Comparison of ENCODE assay signal across 28 cellular contexts in the genomic region with DNA sequence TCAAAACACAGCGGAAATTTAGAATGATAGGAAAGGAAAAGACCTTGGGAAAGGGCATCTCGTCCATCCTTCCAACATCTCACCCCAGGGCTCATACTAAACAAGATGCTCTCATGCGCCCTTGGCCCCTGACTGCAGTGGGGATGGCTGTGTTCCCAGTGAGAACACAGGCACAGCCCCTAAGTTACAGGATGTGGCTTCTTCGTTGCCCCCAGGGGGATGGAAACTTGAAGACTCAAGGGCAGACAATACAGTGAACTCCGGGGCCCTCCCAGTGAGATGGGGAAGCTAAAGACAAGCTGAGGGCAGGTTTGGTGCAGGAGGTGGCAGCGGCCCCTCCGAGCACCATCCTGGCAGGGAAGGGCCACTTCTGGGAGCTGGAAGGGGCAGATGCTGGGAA.
A peak's percentile ranks its signal among the peaks of the same experiment; 100 is the strongest.
DNase-seq lines count a peak whose midpoint lies in the region; ATAC-seq, FAIRE-seq and TF ChIP-seq lines count a peak whose summit lies in the region.
"Had no signal": no experiment of that assay in that cellular context is flagged by ENCODE, and none has a peak within 500 bp of the region (broad histone marks: within the 10 kb centered on the region; RNA-seq: fewer than 3 reads in every experiment).

No MANE protein-coding gene starts in this region.

- H2AK5ac ChIP-seq in IMR-90 (ENCODE audit: low read depth, low read length) (no peak overlapping the region), H1 (ENCODE audit: low read depth, low read length) (no peak overlapping the region), neuronal stem cell (ENCODE audit: low read depth, low read length) (no peak overlapping the region)

- H3K27ac ChIP-seq in IMR-90 (ENCODE audit: insufficient read depth, low read length) (no peak overlapping the region), H1 (ENCODE audit: low read depth, low read length) (no peak overlapping the region), neuronal stem cell (replicated peaks; ENCODE audit: low read length) (no peak overlapping the region)
- H3K27ac ChIP-seq: A549 had no signal

- TF ChIP-seq POLR2A in IMR-90 (IDR thresholded peaks at IDR 0.05; ENCODE audit: low read depth, low read length): no peak
- no peak for TF ChIP-seq POLR2A in H1 (IDR thresholded peaks at IDR 0.05; ENCODE audit: control extremely low read depth in 1 of 2, low read depth in 2 of 2, low read length in 2 of 2)

- TF ChIP-seq RAD21 in IMR-90 (IDR thresholded peaks at IDR 0.05; ENCODE audit: low read length) (no peak), H1 (IDR thresholded peaks at IDR 0.05 in 1 of 2, conservative IDR thresholded peaks at IDR 0.05 in 1 of 2; ENCODE audit: low read depth in 2 of 2, low read length in 2 of 2) (no peak)

- 80% methylated on average over 1 of the region's 7 CpGs; no CpG with 5 or more reads in 1 of the 2 experiments for WGBS in IMR-90 (ENCODE audit: extremely low coverage in 2 of 2, insufficient read length in 1 of 2), 2 experiments
- WGBS in H1 (ENCODE audit: extremely low coverage in 1 of 2, insufficient coverage in 1 of 2, insufficient read length in 1 of 2, insufficient replicate concordance in 2 of 2, low coverage in 1 of 2, low lambda C conversion rate in 2 of 2, missing lambda C conversion rate in 1 of 2), 2 experiments: 78% methylated on average over 7 of the region's 7 CpGs; no CpG with 5 or more reads in 1 of the 2 experiments
- no CpG with 5 or more reads among the region's 7 CpGs for WGBS in neuronal stem cell (ENCODE audit: extremely low coverage in 2 of 2, insufficient read length in 2 of 2, insufficient replicate concordance in 1 of 2), 2 donors

- H4K5ac ChIP-seq in IMR-90 (ENCODE audit: low read depth, low read length) (no peak overlapping the region), H1 (ENCODE audit: insufficient read length, low read depth, low read length) (no peak overlapping the region)

- no peak overlapping the region for H4K8ac ChIP-seq in IMR-90 (ENCODE audit: low read depth in 2 of 2, low read length in 2 of 2)
- H4K8ac ChIP-seq in H1 (ENCODE audit: extremely low read depth, insufficient read depth, low read length): peak overlapping the region; percentile 31; the same call in 1 of the 2 replicates
- no peak overlapping the region for H4K8ac ChIP-seq in neuronal stem cell (ENCODE audit: low read depth, low read length)

- H3K14ac ChIP-seq in IMR-90 (replicated peaks; ENCODE audit: low read depth, low read length): no peak overlapping the region
- no peak overlapping the region for H3K14ac ChIP-seq in H1 (ENCODE audit: insufficient read length)
- no peak overlapping the region for H3K14ac ChIP-seq in neuronal stem cell (ENCODE audit: low read length)

- H4K91ac ChIP-seq in IMR-90 (ENCODE audit: insufficient read depth, low read depth, low read length) (no peak overlapping the region), H1 (replicated peaks; ENCODE audit: insufficient read length, low read length) (no peak overlapping the region), neuronal stem cell (ENCODE audit: low read depth, low read length, poor library complexity) (no peak overlapping the region)

- H2BK15ac ChIP-seq in IMR-90 (ENCODE audit: low read depth, low read length) (no peak overlapping the region), H1 (ENCODE audit: low read length) (no peak overlapping the region), neuronal stem cell (ENCODE audit: low read length) (peak overlapping the region; percentile 12)

- H3K23ac ChIP-seq in IMR-90 (ENCODE audit: low read depth, low read length) (no peak overlapping the region), H1 (ENCODE audit: insufficient read length) (no peak overlapping the region), neuronal stem cell (ENCODE audit: low read depth, low read length, poor library complexity) (no peak overlapping the region)

- dilution Hi-C loops in IMR-90 (cut with HindIII; ENCODE audit: low sequenced_read_pairs, unreplicated experiment): no loop called here

- H3K9me3 Mint-ChIP-seq in Calu3 (ENCODE audit: low read depth, unreplicated experiment): peaks cover 2% of the 10 kb centered on the region
- no peaks in the 10 kb centered on the region for H3K9me3 Mint-ChIP-seq in chondrocyte (ENCODE audit: low read depth)
- H3K9me3 Mint-ChIP-seq: IgD-negative memory B cell had no signal

- H3K4me1 Mint-ChIP-seq in Calu3 (ENCODE audit: low read depth, unreplicated experiment) (peaks cover 26% of the 10 kb centered on the region), chondrocyte (ENCODE audit: low read depth) (peaks cover 25% of the 10 kb centered on the region)
- H3K4me1 Mint-ChIP-seq: IgD-negative memory B cell had no signal

- POLR2A ChIA-PET in IMR-90 (lab: Charles Lee; ENCODE audit: unreplicated experiment): no interaction called here
- POLR2A ChIA-PET in H1 (lab: Charles Lee; ENCODE audit: partially characterized antibody): interaction anchor here (1.5 kb wide), 1 partner anchor 10 kb away, joined by 3 read pairs; no protein-coding TSS in a partner anchor

- CTCF ChIA-PET in Calu3 (lab: Charles Lee) (interaction anchor here (1.6 kb wide), 1 partner anchor 20 kb away, joined by 7 read pairs; no protein-coding TSS in a partner anchor), IMR-90 (lab: Yijun Ruan, JAX) (no interaction called here), H1 (lab: Charles Lee; ENCODE audit: partially characterized antibody) (interaction anchor here (0.6 to 9.9 kb wide), 9 partner anchors 10 to 171 kb away, joined by 3 to 98 read pairs (median 3); no protein-coding TSS in a partner anchor)

- no peaks in the 10 kb centered on the region for H3K9me1 ChIP-seq in IMR-90 (ENCODE audit: insufficient read depth, low read length)

- H3K56ac ChIP-seq in IMR-90 (ENCODE audit: extremely low read depth, insufficient read depth, low read length) (no peak overlapping the region), H1 (replicated peaks; ENCODE audit: insufficient read length, low read depth, low read length) (no peak overlapping the region)

- H3K27me3 Mint-ChIP-seq in Calu3 (ENCODE audit: unreplicated experiment) (no peaks in the 10 kb centered on the region), chondrocyte (ENCODE audit: low read depth) (no peaks in the 10 kb centered on the region)

- FAIRE-seq in H1 (lab: Jason Lieb, UNC): no peak
- FAIRE-seq: A549, D721Med, G401.6 had no signal

- H3K9ac ChIP-seq in IMR-90 (ENCODE audit: low read depth, low read length): no peak overlapping the region
- H3K9ac ChIP-seq in H1 (replicated peaks in 1 of 4; ENCODE audit: extremely low read depth in 1 of 4, low read depth in 3 of 4, low read length in 3 of 4): no peak overlapping the region
- H3K9ac ChIP-seq in neuronal stem cell (ENCODE audit: low read depth, low read length, poor library complexity): no peak overlapping the region

- H3K4me3 Mint-ChIP-seq in Calu3 (ENCODE audit: low read depth, unreplicated experiment) (no peak overlapping the region), chondrocyte (ENCODE audit: unreplicated experiment) (no peak overlapping the region)
- H3K4me3 Mint-ChIP-seq: CD4-positive, CD25-positive, alpha-beta regulatory T cell; GM23338; HFFc6; IgD-negative memory B cell had no signal

- no peaks in the 10 kb centered on the region for H4K20me1 ChIP-seq in IMR-90 (ENCODE audit: insufficient read depth, low read length)
- H4K20me1 ChIP-seq in H1 (replicated peaks in 1 of 2; ENCODE audit: control insufficient read depth in 1 of 2, insufficient read depth in 2 of 2, low read length in 2 of 2): no peaks in the 10 kb centered on the region

- BruUV-seq in Calu3 (replicated peaks; lab: Mats Ljungman, UMichigan) (no TSS peak), IMR-90 (replicated peaks; lab: Mats Ljungman, UMichigan) (no TSS peak)

- H3K36me3 Mint-ChIP-seq in Calu3 (ENCODE audit: insufficient read depth, unreplicated experiment): no peaks in the 10 kb centered on the region
- no peaks in the 10 kb centered on the region for H3K36me3 Mint-ChIP-seq in chondrocyte (ENCODE audit: low read depth)
- H3K36me3 Mint-ChIP-seq: CD4-positive, CD25-positive, alpha-beta regulatory T cell; IgD-negative memory B cell had no signal

- H3K4me3 ChIP-seq in IMR-90 (ENCODE audit: insufficient read depth, low read depth, low read length) (no peak overlapping the region), H1 (ENCODE audit: extremely low read depth in 1 of 4, insufficient read depth in 2 of 4, low read depth in 3 of 4, low read length in 4 of 4) (no peak overlapping the region), neuronal stem cell (ENCODE audit: low read length in 2 of 2) (peak overlapping the region in 1 of 2 donors; percentile 37), mucosa of descending colon (no peak overlapping the region)
- H3K4me3 ChIP-seq: A549, GM23338, HAP-1 had no signal

- no peak for ATAC-seq in IMR-90 (ENCODE audit: low read depth)
- no peak for ATAC-seq in mucosa of descending colon
- ATAC-seq: A549, GM23338, PC-3 had no signal

- no peak for TF ChIP-seq EP300 in H1 (IDR thresholded peaks at IDR 0.05; ENCODE audit: borderline replicate concordance in 1 of 2, low read depth in 2 of 2, low read length in 2 of 2)

- H3K4me1 ChIP-seq in IMR-90 (ENCODE audit: control insufficient read depth, insufficient read depth, low read length): no peaks in the 10 kb centered on the region; the same call in 1 of the 2 replicates
- H3K4me1 ChIP-seq in H1 (replicated peaks in 1 of 4; ENCODE audit: control insufficient read depth in 3 of 4, insufficient read depth in 4 of 4, low read length in 3 of 4): peaks cover 0 to 3% (median 0%) of the 10 kb centered on the region in 4 experiments; a peak in 1 of 7 replicates
- peaks cover 0 to 3% of the 10 kb centered on the region in 2 donors for H3K4me1 ChIP-seq in neuronal stem cell (ENCODE audit: control insufficient read depth in 2 of 2, insufficient read depth in 1 of 2, low read depth in 1 of 2, low read length in 2 of 2)
- peaks cover 4% of the 10 kb centered on the region for H3K4me1 ChIP-seq in mucosa of descending colon (ENCODE audit: low read depth)
- H3K4me1 ChIP-seq: BE2C, HAP-1 had no signal

- H3K9me3 ChIP-seq in IMR-90 (ENCODE audit: control insufficient read depth, insufficient read depth, low read length) (no peaks in the 10 kb centered on the region), H1 (ENCODE audit: insufficient read depth in 2 of 2, low read depth in 1 of 2, low read length in 1 of 2) (no peaks in the 10 kb centered on the region), neuronal stem cell (replicated peaks in 1 of 2; ENCODE audit: control insufficient read depth in 2 of 2, insufficient read depth in 1 of 2, low read depth in 1 of 2, low read length in 2 of 2) (peaks cover 4% of the 10 kb centered on the region in 2 donors), mucosa of descending colon (no peaks in the 10 kb centered on the region)
- H3K9me3 ChIP-seq: A549, BE2C, HAP-1 had no signal

- TF ChIP-seq CTCF in Calu3 (IDR thresholded peaks at IDR 0.05; ENCODE audit: unreplicated experiment): no peak
- TF ChIP-seq CTCF in IMR-90 (conservative IDR thresholded peaks at IDR 0.05; ENCODE audit: low read depth, low read length): no peak
- TF ChIP-seq CTCF in H1 (IDR thresholded peaks at IDR 0.05; ENCODE audit: control extremely low read depth in 1 of 3, insufficient read depth in 1 of 3, low read depth in 1 of 3, low read length in 3 of 3): no peak
- TF ChIP-seq CTCF in mucosa of descending colon (IDR thresholded peaks at IDR 0.05): no peak
- no peak for TF ChIP-seq CTCF in chondrocyte (IDR thresholded peaks at IDR 0.05)

- intact Hi-C loops in Calu3 (cut with micrococcal nuclease; ENCODE audit: unreplicated experiment): loop anchor here (10.0 kb wide), 1 partner anchor 139 kb away; a partner anchor contains a TSS
- intact Hi-C loops in IMR-90 (cut with micrococcal nuclease): loop anchor here (5.0 kb wide), 2 partner anchors 1684 to 1924 kb away; no protein-coding TSS in a partner anchor
- intact Hi-C loops in mucosa of descending colon (cut with DNase I, micrococcal nuclease): no loop called here

- DNase-seq in Calu3: no peak
- no peak for DNase-seq in IMR-90
- DNase-seq in H1 (ENCODE audit: low read depth in 1 of 2, low spot score in 2 of 2): no peak
- DNase-seq in neuronal stem cell (ENCODE audit: low spot score): no peak
- DNase-seq in mucosa of descending colon: no peak
- no peak for DNase-seq in amygdala (lab: John Stamatoyannopoulos, UW)
- no peak for DNase-seq in chondrocyte (ENCODE audit: low spot score)
- DNase-seq: BE2C; CD4-positive, CD25-positive, alpha-beta regulatory T cell; HFFc6; NCI-H1105; NCI-H1436 treated with DMSO at 0.1 percent for 48 hours; NCI-H187 treated with DMSO at 0.1 percent for 48 hours; NCI-H2171 treated with DMSO at 0.1 percent for 48 hours; NCI-H345; NCI-H524; NCI-H774; NK-92 treated with Interleukin-12 subunit alpha and Interleukin-12 subunit beta, amount 100 ng/mL, for 24 hours; PC-3; RPMI8226; SHP77; T-helper 1 cell had no signal

- H3K79me1 ChIP-seq in IMR-90 (ENCODE audit: low read depth in 1 of 2, low read length in 2 of 2): no peaks in the 10 kb centered on the region
- H3K79me1 ChIP-seq in H1 (ENCODE audit: low read depth, low read length): no peaks in the 10 kb centered on the region
- no peaks in the 10 kb centered on the region for H3K79me1 ChIP-seq in neuronal stem cell (ENCODE audit: low read depth, low read length)

- no peaks in the 10 kb centered on the region for H3K23me2 ChIP-seq in H1 (ENCODE audit: low read depth, low read length)

- H2AK9ac ChIP-seq in IMR-90 (replicated peaks; ENCODE audit: low read depth, low read length, poor library complexity): no peak overlapping the region

- H2BK12ac ChIP-seq in H1 (ENCODE audit: low read depth, low read length) (no peak overlapping the region), neuronal stem cell (ENCODE audit: low read length) (no peak overlapping the region)

- H3K36me3 ChIP-seq in IMR-90 (ENCODE audit: control insufficient read depth, insufficient read depth, low read length) (no peaks in the 10 kb centered on the region), H1 (ENCODE audit: control insufficient read depth in 2 of 4, insufficient read depth in 4 of 4, low read length in 3 of 4) (no peaks in the 10 kb centered on the region), neuronal stem cell (replicated peaks in 1 of 2; ENCODE audit: control insufficient read depth in 2 of 2, insufficient read depth in 2 of 2, low read length in 2 of 2) (no peaks in the 10 kb centered on the region), mucosa of descending colon (ENCODE audit: low read depth) (no peaks in the 10 kb centered on the region)
- H3K36me3 ChIP-seq: BE2C, HAP-1 had no signal

- H3K18ac ChIP-seq in IMR-90 (ENCODE audit: low read depth, low read length): no peak overlapping the region
- no peak overlapping the region for H3K18ac ChIP-seq in H1 (ENCODE audit: extremely low read depth, low read length)
- H3K18ac ChIP-seq in neuronal stem cell (ENCODE audit: low read length): no peak overlapping the region

- H2BK120ac ChIP-seq in IMR-90 (ENCODE audit: low read depth, low read length): no peak overlapping the region
- H2BK120ac ChIP-seq in H1 (replicated peaks; ENCODE audit: low read depth, low read length): no peak overlapping the region
- H2BK120ac ChIP-seq in neuronal stem cell (ENCODE audit: low read depth, low read length): no peak overlapping the region

- no peaks in the 10 kb centered on the region for H3K79me2 ChIP-seq in H1 (ENCODE audit: control insufficient read depth in 1 of 2, insufficient read depth in 2 of 2, low read length in 2 of 2)

- no peak overlapping the region for H3K4me2 ChIP-seq in IMR-90 (ENCODE audit: low read depth, low read length)
- H3K4me2 ChIP-seq in H1 (ENCODE audit: insufficient read depth in 1 of 2, low read depth in 2 of 2, low read length in 2 of 2): no peak overlapping the region
- H3K4me2 ChIP-seq in neuronal stem cell (ENCODE audit: insufficient read depth, low read length, poor library complexity, severe bottlenecking): no peak overlapping the region
- H3K4me2 ChIP-seq: A549, GM23338 had no signal

- H3K4ac ChIP-seq in IMR-90 (ENCODE audit: low read depth, low read length): no peak overlapping the region
- no peak overlapping the region for H3K4ac ChIP-seq in H1 (replicated peaks; ENCODE audit: insufficient read length, low read depth, low read length)
- no peak overlapping the region for H3K4ac ChIP-seq in neuronal stem cell (ENCODE audit: low read length)

- H2BK20ac ChIP-seq in IMR-90 (ENCODE audit: low read depth, low read length): no peak overlapping the region
- no peak overlapping the region for H2BK20ac ChIP-seq in H1 (ENCODE audit: low read length)

- H2AFZ ChIP-seq in IMR-90 (replicated peaks; ENCODE audit: low read length, poor library complexity): peak overlapping the region; percentile 21
- no peak overlapping the region for H2AFZ ChIP-seq in H1 (ENCODE audit: low read length)
- H2AFZ ChIP-seq in neuronal stem cell (ENCODE audit: low read length): no peak overlapping the region
- H2AFZ ChIP-seq: GM23338 had no signal

- in situ Hi-C loops in IMR-90 (cut with MboI; ENCODE audit: low sequenced_read_pairs): no loop called here

- no peak overlapping the region for H2BK5ac ChIP-seq in IMR-90 (ENCODE audit: low read depth, low read length, poor library complexity, severe bottlenecking)
- no peak overlapping the region for H2BK5ac ChIP-seq in H1 (ENCODE audit: low read depth, low read length)
- H2BK5ac ChIP-seq in neuronal stem cell (ENCODE audit: low read length): no peak overlapping the region

- peaks cover 5% of the 10 kb centered on the region for H3K27me3 ChIP-seq in IMR-90 (ENCODE audit: control insufficient read depth, insufficient read depth, low read length)
- H3K27me3 ChIP-seq in H1 (replicated peaks in 1 of 4; ENCODE audit: control insufficient read depth in 3 of 4, extremely low read depth in 1 of 4, insufficient read depth in 3 of 4, low read length in 3 of 4): no peaks in the 10 kb centered on the region
- no peaks in the 10 kb centered on the region for H3K27me3 ChIP-seq in neuronal stem cell (ENCODE audit: control insufficient read depth in 3 of 3, insufficient read depth in 3 of 3, low read depth in 1 of 3, low read length in 3 of 3)
- H3K27me3 ChIP-seq: BE2C had no signal

- H3K27ac Mint-ChIP-seq in Calu3 (ENCODE audit: unreplicated experiment) (peak overlapping the region; percentile 6), chondrocyte (ENCODE audit: unreplicated experiment) (no peak overlapping the region)
- H3K27ac Mint-ChIP-seq: CD4-positive, CD25-positive, alpha-beta regulatory T cell; GM23338; HFFc6; IgD-negative memory B cell had no signal

Comparison
In these comparisons a context has a peak if more than half of its experiments do, and no peak if none do; other contexts are left out.
1. intact Hi-C loops: an anchor here in Calu3 (10.0 kb wide) and IMR-90 (5.0 kb wide); none called in mucosa of descending colon.